ENCODE assay signal across 1 cellular context in the genomic region with DNA sequence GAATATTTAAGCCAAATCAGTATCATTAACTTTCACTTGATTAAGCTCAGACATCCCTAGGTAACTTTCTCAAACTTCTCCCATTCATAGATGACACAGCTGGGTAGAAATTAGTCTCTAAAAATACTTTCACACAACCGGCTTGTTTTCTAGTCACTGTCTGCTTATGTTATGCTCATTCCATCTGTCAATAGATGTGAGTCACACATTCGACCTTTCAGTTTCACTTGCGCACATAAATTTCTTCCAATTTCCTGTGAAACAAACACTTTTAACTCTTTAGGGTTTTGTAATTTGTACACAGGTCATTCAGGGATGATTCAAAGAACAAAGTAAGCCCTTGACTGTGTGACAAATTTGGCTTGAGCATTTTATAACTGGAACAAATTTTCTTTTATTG.
TF ChIP-seq lines count a peak whose summit lies in the region.

No MANE protein-coding gene starts in this region.

TF ChIP-seq in GM12878, 131 proteins besides CTCF, POLR2A, EP300 and RAD21 (continued from another document):
- no peak for TF ChIP-seq SMC3 (IDR thresholded peaks at IDR 0.05; ENCODE audit: borderline replicate concordance, low read length)
- no peak for TF ChIP-seq TCF7 (IDR thresholded peaks at IDR 0.05; ENCODE audit: borderline replicate concordance)
- 0 out of 2 replicates have a peak, but pooled peaks have one; percentile 36 for TF ChIP-seq MLLT1 (IDR thresholded peaks at IDR 0.05)
- TF ChIP-seq CREM (IDR thresholded peaks at IDR 0.05; ENCODE audit: low read depth) = peak; percentile 65
- no peak for TF ChIP-seq SRF (IDR thresholded peaks at IDR 0.05; ENCODE audit: low read depth in 2 of 2, low read length in 2 of 2)
- no peak for TF ChIP-seq WRNIP1 (IDR thresholded peaks at IDR 0.05; ENCODE audit: borderline replicate concordance, low read depth, low read length)
- TF ChIP-seq NRF1 (conservative IDR thresholded peaks at IDR 0.05; ENCODE audit: low read depth, low read length) = no peak
- TF ChIP-seq, protein P1, sequence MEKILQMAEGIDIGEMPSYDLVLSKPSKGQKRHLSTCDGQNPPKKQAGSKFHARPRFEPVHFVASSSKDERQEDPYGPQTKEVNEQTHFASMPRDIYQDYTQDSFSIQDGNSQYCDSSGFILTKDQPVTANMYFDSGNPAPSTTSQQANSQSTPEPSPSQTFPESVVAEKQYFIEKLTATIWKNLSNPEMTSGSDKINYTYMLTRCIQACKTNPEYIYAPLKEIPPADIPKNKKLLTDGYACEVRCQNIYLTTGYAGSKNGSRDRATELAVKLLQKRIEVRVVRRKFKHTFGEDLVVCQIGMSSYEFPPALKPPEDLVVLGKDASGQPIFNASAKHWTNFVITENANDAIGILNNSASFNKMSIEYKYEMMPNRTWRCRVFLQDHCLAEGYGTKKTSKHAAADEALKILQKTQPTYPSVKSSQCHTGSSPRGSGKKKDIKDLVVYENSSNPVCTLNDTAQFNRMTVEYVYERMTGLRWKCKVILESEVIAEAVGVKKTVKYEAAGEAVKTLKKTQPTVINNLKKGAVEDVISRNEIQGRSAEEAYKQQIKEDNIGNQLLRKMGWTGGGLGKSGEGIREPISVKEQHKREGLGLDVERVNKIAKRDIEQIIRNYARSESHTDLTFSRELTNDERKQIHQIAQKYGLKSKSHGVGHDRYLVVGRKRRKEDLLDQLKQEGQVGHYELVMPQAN (conservative IDR thresholded peaks at IDR 0.05) = no peak
- no peak for TF ChIP-seq CEBPB (IDR thresholded peaks at IDR 0.05; ENCODE audit: borderline replicate concordance in 1 of 2, low read depth in 2 of 2, low read length in 2 of 2)
- no peak for TF ChIP-seq GABPA (IDR thresholded peaks at IDR 0.05; ENCODE audit: low read depth)
